ENCODE assay signal across 8 cellular contexts in the genomic region with DNA sequence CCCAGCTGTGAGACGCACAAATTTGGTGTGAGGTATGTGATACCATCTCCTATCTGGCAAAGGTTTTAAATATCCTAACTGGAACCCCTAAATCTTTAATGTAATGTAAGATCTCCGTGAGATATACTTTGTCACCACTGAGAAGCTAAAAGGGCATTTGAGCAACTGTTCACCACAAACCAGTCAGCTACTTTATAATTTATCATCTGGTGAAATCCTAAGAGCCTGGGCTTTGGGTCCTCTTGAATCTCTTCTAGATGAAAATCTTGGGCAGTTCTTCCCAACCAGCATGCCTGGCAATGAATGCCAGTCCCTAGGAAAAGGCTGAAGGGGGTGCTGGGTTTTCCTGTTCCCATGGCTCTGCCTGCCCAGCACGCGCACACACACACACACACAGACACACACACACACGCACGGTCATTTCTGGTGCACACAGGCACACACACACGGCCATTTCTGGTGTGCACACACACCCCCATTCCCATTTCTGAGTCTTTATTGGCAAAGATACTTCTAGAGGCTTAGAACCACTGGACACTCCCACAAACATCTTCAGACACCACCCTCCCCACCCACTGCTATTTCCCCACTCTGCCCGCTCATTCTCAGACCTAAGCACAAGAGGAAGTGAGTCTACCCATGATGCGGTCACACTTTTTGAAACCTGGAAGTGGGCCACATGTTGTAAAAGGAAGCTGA.
A peak's percentile ranks its signal among the peaks of the same experiment; 100 is the strongest.
DNase-seq lines count a peak whose midpoint lies in the region; ATAC-seq and TF ChIP-seq lines count a peak whose summit lies in the region.

No MANE protein-coding gene starts in this region.

- no peak for TF ChIP-seq POLR2A in heart left ventricle (IDR thresholded peaks at IDR 0.05)

- peak overlapping the region in 9 of 12 donors; percentile 4 to 82 (median 24) for H3K27ac ChIP-seq in heart left ventricle

- H3K36me3 ChIP-seq in heart left ventricle, result no peaks in the 10 kb centered on the region

- H3K4me1 ChIP-seq in heart left ventricle, result peaks cover 0 to 57% (median 21%) of the 10 kb centered on the region in 12 donors

- ATAC-seq in HG03159 (IDR thresholded peaks at IDR 0.05; ENCODE audit: unreplicated experiment), result peak; percentile 66
- ATAC-seq in SK-N-SH treated with all-trans-retinoic acid at 6 μM for 48 hours, result peak; percentile 76
- ATAC-seq in heart left ventricle, result peak; percentile 53 to 97 (median 94)

- intact Hi-C loops in heart left ventricle (cut with DNase I), result loop anchor here in 3 of 10 donors (5.0 to 10.0 kb wide), 3 partner anchors 52 to 67 kb away; no protein-coding TSS in a partner anchor

- 49 to 72% (median 60%) methylated on average over 9 of the region's 9 CpGs for WGBS in heart left ventricle, 4 donors

- no peaks in the 10 kb centered on the region for H3K27me3 ChIP-seq in heart left ventricle

- no peak for TF ChIP-seq CTCF in heart left ventricle (IDR thresholded peaks at IDR 0.05)

- no peaks in the 10 kb centered on the region for H3K9me3 ChIP-seq in heart left ventricle

- H3K4me3 ChIP-seq in heart left ventricle, result peak overlapping the region in 4 of 12 donors; percentile 0 to 23 (median 10)

- peak; percentile 73 for DNase-seq in activated gamma-delta T cell treated with Interleukin-2 at 50 U/mL for 16 hours
- DNase-seq in activated gamma-delta T cell (lab: John Stamatoyannopoulos, UW), result no peak
- DNase-seq in activated naive CD4-positive, alpha-beta T cell treated with anti-CD3 and anti-CD28 coated beads, Interleukin-2, amount 50 U/mL, for 16 hours, result peak; percentile 56
- DNase-seq in heart left ventricle, result peak in 4 of 5 donors; percentile 65 to 77 (median 69)
- peak; percentile 78 for DNase-seq in stimulated activated CD4-positive, alpha-beta T cell treated with anti-CD3 and anti-CD28 coated beads, Interleukin-15, amount 100 ng/mL, for 24 hours
- no peak for DNase-seq in NCI-H82 treated with DMSO at 0.1 percent for 48 hours (lab: John Stamatoyannopoulos, UW; ENCODE audit: unreplicated experiment)

TF ChIP-seq in SK-N-SH treated with all-trans-retinoic acid at 6 μM for 48 hours, 23 proteins besides CTCF, POLR2A, EP300 and RAD21:
- no peak for TF ChIP-seq ZC3H10 (CRISPR knock-in tag; IDR thresholded peaks at IDR 0.05)
- TF ChIP-seq GLIS3 (CRISPR knock-in tag; IDR thresholded peaks at IDR 0.05), result no peak
- TF ChIP-seq BACH2 (CRISPR knock-in tag; IDR thresholded peaks at IDR 0.05; ENCODE audit: borderline replicate concordance), result no peak
- no peak for TF ChIP-seq ZNF70 (CRISPR knock-in tag; IDR thresholded peaks at IDR 0.05)
- TF ChIP-seq ARNTL (CRISPR knock-in tag; IDR thresholded peaks at IDR 0.05; ENCODE audit: borderline replicate concordance, low read depth), result no peak
- TF ChIP-seq PPARA (CRISPR knock-in tag; IDR thresholded peaks at IDR 0.05; ENCODE audit: borderline replicate concordance), result no peak
- no peak for TF ChIP-seq CSRNP3 (CRISPR knock-in tag; IDR thresholded peaks at IDR 0.05)
- TF ChIP-seq, protein P1, sequence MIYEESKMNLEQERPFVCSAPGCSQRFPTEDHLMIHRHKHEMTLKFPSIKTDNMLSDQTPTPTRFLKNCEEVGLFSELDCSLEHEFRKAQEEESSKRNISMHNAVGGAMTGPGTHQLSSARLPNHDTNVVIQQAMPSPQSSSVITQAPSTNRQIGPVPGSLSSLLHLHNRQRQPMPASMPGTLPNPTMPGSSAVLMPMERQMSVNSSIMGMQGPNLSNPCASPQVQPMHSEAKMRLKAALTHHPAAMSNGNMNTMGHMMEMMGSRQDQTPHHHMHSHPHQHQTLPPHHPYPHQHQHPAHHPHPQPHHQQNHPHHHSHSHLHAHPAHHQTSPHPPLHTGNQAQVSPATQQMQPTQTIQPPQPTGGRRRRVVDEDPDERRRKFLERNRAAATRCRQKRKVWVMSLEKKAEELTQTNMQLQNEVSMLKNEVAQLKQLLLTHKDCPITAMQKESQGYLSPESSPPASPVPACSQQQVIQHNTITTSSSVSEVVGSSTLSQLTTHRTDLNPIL (CRISPR knock-in tag; IDR thresholded peaks at IDR 0.05; ENCODE audit: low read depth), result no peak
- TF ChIP-seq TOX (CRISPR knock-in tag; IDR thresholded peaks at IDR 0.05; ENCODE audit: borderline replicate concordance), result no peak
- TF ChIP-seq PATZ1 (CRISPR knock-in tag; IDR thresholded peaks at IDR 0.05; ENCODE audit: borderline replicate concordance), result no peak
- no peak for TF ChIP-seq ISL1 (CRISPR knock-in tag; IDR thresholded peaks at IDR 0.05)
- no peak for TF ChIP-seq POU6F1 (CRISPR knock-in tag; IDR thresholded peaks at IDR 0.05; ENCODE audit: borderline replicate concordance, low read depth)
- TF ChIP-seq CSDC2 (CRISPR knock-in tag; IDR thresholded peaks at IDR 0.05), result no peak
- TF ChIP-seq RARB (CRISPR knock-in tag; IDR thresholded peaks at IDR 0.05), result no peak
- TF ChIP-seq ZNF8 (CRISPR knock-in tag; IDR thresholded peaks at IDR 0.05), result no peak
- no peak for TF ChIP-seq TSHZ2 (CRISPR knock-in tag; IDR thresholded peaks at IDR 0.05)
- TF ChIP-seq SNAI2 (CRISPR knock-in tag; IDR thresholded peaks at IDR 0.05), result no peak
- TF ChIP-seq TCF4 (CRISPR knock-in tag; IDR thresholded peaks at IDR 0.05; ENCODE audit: borderline replicate concordance), result no peak
- no peak for TF ChIP-seq ZFP30 (CRISPR knock-in tag; IDR thresholded peaks at IDR 0.05)
- TF ChIP-seq OSR1 (CRISPR knock-in tag; IDR thresholded peaks at IDR 0.05), result no peak

Comparison
In these comparisons a context has a peak if more than half of its experiments do, and no peak if none do; other contexts are left out.
1. DNase-seq: peak in activated gamma-delta T cell treated with Interleukin-2 at 50 U/mL for 16 hours (single experiment), activated naive CD4-positive, alpha-beta T cell treated with anti-CD3 and anti-CD28 coated beads, Interleukin-2, amount 50 U/mL, for 16 hours (single experiment), heart left ventricle (4 of 5) and stimulated activated CD4-positive, alpha-beta T cell treated with anti-CD3 and anti-CD28 coated beads, Interleukin-15, amount 100 ng/mL, for 24 hours (single experiment); none in activated gamma-delta T cell (single experiment) and NCI-H82 treated with DMSO at 0.1 percent for 48 hours (single experiment).
2. Peak in every context shown above with its lines, with median percentiles within 50 percentile points of each other: ATAC-seq.